In the genomic region with DNA sequence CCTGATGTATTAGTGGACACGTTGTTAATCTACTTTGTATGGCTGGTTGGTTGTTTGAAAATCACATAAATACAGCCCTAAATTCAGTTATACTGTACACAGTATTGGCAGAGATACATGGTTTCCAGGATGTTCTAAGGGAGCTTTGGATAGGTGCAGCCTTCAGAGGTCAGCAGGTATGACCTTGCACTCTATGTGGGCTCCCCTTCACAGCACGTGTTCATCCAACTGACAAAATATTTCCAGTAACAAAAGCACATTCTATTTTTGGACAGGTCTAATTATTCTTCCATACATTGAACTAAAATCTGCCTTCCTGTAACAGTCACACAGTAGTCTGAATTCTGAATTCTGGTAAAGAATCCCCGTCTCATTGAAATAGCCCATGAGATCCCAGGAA, we compare ENCODE assay signal across 18 cellular contexts.
DNase-seq lines count a peak whose midpoint lies in the region; ATAC-seq, FAIRE-seq and TF ChIP-seq lines count a peak whose summit lies in the region.
"Had no signal": no experiment of that assay in that cellular context is flagged by ENCODE, and none has a peak within 500 bp of the region (broad histone marks: within the 10 kb centered on the region; RNA-seq: fewer than 3 reads in every experiment).

No MANE protein-coding gene starts in this region.

- POLR2A ChIA-PET in K562 (lab: Yijun Ruan, JAX): no interaction called here

- H3K4me1 ChIP-seq in GM23248 (ENCODE audit: insufficient read depth) (peaks cover 39% of the 10 kb centered on the region), K562 (replicated peaks in 1 of 2; ENCODE audit: control insufficient read depth in 2 of 2, insufficient read depth in 2 of 2, low read length in 2 of 2) (peaks cover 0 to 19% of the 10 kb centered on the region in 2 experiments; a peak in 3 of 5 replicates), keratinocyte (ENCODE audit: control insufficient read depth, extremely low read depth, insufficient read depth, low read length) (peaks cover 23% of the 10 kb centered on the region), rectal smooth muscle tissue (ENCODE audit: control insufficient read depth, insufficient read depth, low read length) (peaks cover 6% of the 10 kb centered on the region)
- H3K4me1 ChIP-seq: parathyroid adenoma had no signal

- H3K36me3 ChIP-seq in GM23248 (ENCODE audit: low read depth): no peaks in the 10 kb centered on the region
- H3K36me3 ChIP-seq in K562 (ENCODE audit: control insufficient read depth, insufficient read depth, low read length): no peaks in the 10 kb centered on the region
- H3K36me3 ChIP-seq in keratinocyte (ENCODE audit: control insufficient read depth in 2 of 2, extremely low read depth in 1 of 2, insufficient read depth in 2 of 2, low read length in 2 of 2): no peaks in the 10 kb centered on the region
- H3K36me3 ChIP-seq in rectal smooth muscle tissue (ENCODE audit: control insufficient read depth, insufficient read depth, low read length): no peaks in the 10 kb centered on the region

- ATAC-seq in K562 (no peak), GM18519 (IDR thresholded peaks at IDR 0.05; ENCODE audit: low FRiP score, unreplicated experiment) (no peak), HG02970 (IDR thresholded peaks at IDR 0.05; ENCODE audit: low FRiP score, unreplicated experiment) (no peak)
- ATAC-seq: activated CD8-positive, alpha-beta memory T cell treated with anti-CD3 and anti-CD28 coated beads, Interleukin-2, amount 10 ng/mL, durations not matched to agents 7 days and 5 days; activated naive CD4-positive, alpha-beta T cell treated with anti-CD3 and anti-CD28 coated beads, Interleukin-2, amount 50 U/mL, for 72 hours; effector memory CD8-positive, alpha-beta T cell had no signal

- DNase-seq in GM23248 (no peak), K562 (ENCODE audit: extremely low read depth in 1 of 4, low spot score in 3 of 4) (no peak), keratinocyte (ENCODE audit: low read depth, low spot score) (no peak), hypothalamus (lab: John Stamatoyannopoulos, UW) (no peak)
- no peak for DNase-seq in stimulated activated naive CD4-positive, alpha-beta T cell (lab: John Stamatoyannopoulos, UW)
- DNase-seq: activated CD4-positive, alpha-beta T cell treated with anti-CD3 and anti-CD28 coated beads for 48 hours; activated CD8-positive, alpha-beta memory T cell treated with anti-CD3 and anti-CD28 coated beads, Interleukin-2, amount 10 ng/mL, durations not matched to agents 7 days and 5 days; DND-41; effector memory CD8-positive, alpha-beta T cell; naive B cell; small intestine; stimulated activated CD4-positive, alpha-beta T cell treated with anti-CD3 and anti-CD28 coated beads, Interleukin-2, amount 100 ng/mL, for 48 hours; trophoblast cell had no signal

- TF ChIP-seq RAD21 in K562 (CRISPR knock-in tag; conservative IDR thresholded peaks at IDR 0.05 in 1 of 2, IDR thresholded peaks at IDR 0.05 in 1 of 2): no peak

- no peak for TF ChIP-seq EP300 in K562 (IDR thresholded peaks at IDR 0.05; ENCODE audit: low read length)

- dilution Hi-C loops in keratinocyte (cut with MboI; ENCODE audit: extremely low pct_ligation_motif_present, low sequenced_read_pairs): no loop called here

- H4K20me1 ChIP-seq in GM23248 (ENCODE audit: insufficient read depth) (no peaks in the 10 kb centered on the region), K562 (replicated peaks; ENCODE audit: control insufficient read depth, insufficient read depth, low read length) (no peaks in the 10 kb centered on the region), keratinocyte (ENCODE audit: control insufficient read depth, extremely low read depth, insufficient read depth, low read length) (no peaks in the 10 kb centered on the region)

- H3K9me2 ChIP-seq in GM23248 (ENCODE audit: insufficient read depth): no peaks in the 10 kb centered on the region

- TF ChIP-seq POLR2A in K562 (conservative IDR thresholded peaks at IDR 0.05): no peak

- H3K9me3 ChIP-seq in GM23248 (ENCODE audit: low read depth) (no peaks in the 10 kb centered on the region), K562 (replicated peaks; ENCODE audit: control insufficient read depth, insufficient read depth, low read depth, low read length) (no peaks in the 10 kb centered on the region), keratinocyte (ENCODE audit: control insufficient read depth, low read depth, low read length) (no peaks in the 10 kb centered on the region)

- no peaks in the 10 kb centered on the region for H3K9me1 ChIP-seq in K562 (ENCODE audit: control insufficient read depth, insufficient read depth, low read length)
- H3K9me1 ChIP-seq in keratinocyte (ENCODE audit: control insufficient read depth, extremely low read depth, insufficient read depth, low read length): no peaks in the 10 kb centered on the region

- H3K4me2 ChIP-seq in GM23248 (ENCODE audit: unreplicated experiment) (peak overlapping the region; percentile 65), K562 (ENCODE audit: insufficient read depth, low read length) (no peak overlapping the region), keratinocyte (ENCODE audit: control insufficient read depth, extremely low read depth, insufficient read depth, low read depth, low read length) (no peak overlapping the region)

- peaks cover 6% of the 10 kb centered on the region; the same call in 1 of the 2 replicates for H3F3A ChIP-seq in GM23248 (ENCODE audit: insufficient read depth)

- H3K9ac ChIP-seq in GM23248: no peak overlapping the region
- no peak overlapping the region for H3K9ac ChIP-seq in K562 (ENCODE audit: insufficient read depth in 1 of 2, low read depth in 2 of 2, low read length in 2 of 2)
- H3K9ac ChIP-seq in keratinocyte (ENCODE audit: control insufficient read depth, extremely low read depth, insufficient read depth, low read length): no peak overlapping the region
- no peak overlapping the region for H3K9ac ChIP-seq in rectal smooth muscle tissue (ENCODE audit: low read length)
- H3K9ac ChIP-seq: parathyroid adenoma had no signal

- no peak for TF ChIP-seq CTCF in K562 (IDR thresholded peaks at IDR 0.05 in 2 of 3, conservative IDR thresholded peaks at IDR 0.05 in 1 of 3; ENCODE audit: insufficient read depth in 2 of 3, low read depth in 1 of 3, low read length in 3 of 3)
- no peak for TF ChIP-seq CTCF in keratinocyte (optimal IDR thresholded peaks at IDR 0.05 in 1 of 3, IDR thresholded peaks at IDR 0.05 in 1 of 3, conservative IDR thresholded peaks at IDR 0.05 in 1 of 3; ENCODE audit: extremely low read depth in 1 of 3, insufficient read depth in 2 of 3, low read length in 3 of 3)

- FAIRE-seq in K562 (lab: Jason Lieb, UNC): no peak
- FAIRE-seq in keratinocyte (lab: Jason Lieb, UNC): no peak
- FAIRE-seq: small intestine had no signal

- in situ Hi-C loops in GM23248 (cut with MboI): no loop called here
- in situ Hi-C loops in K562 (cut with MboI): no loop called here

- CTCF ChIA-PET in K562 (lab: Yijun Ruan, JAX; ENCODE audit: low intra/inter-chr PET ratio): no interaction called here

- 40 to 45% methylated on average over 3 of the region's 3 CpGs for WGBS in GM23248 (ENCODE audit: low coverage in 1 of 2, low lambda C conversion rate in 2 of 2, missing lambda C conversion rate in 2 of 2), 2 experiments
- WGBS in K562 (ENCODE audit: insufficient coverage, low coverage, missing lambda C conversion rate): 62% methylated on average over 3 of the region's 3 CpGs

- intact Hi-C loops in K562 (cut with micrococcal nuclease): no loop called here

- H3K79me2 ChIP-seq in GM23248 (ENCODE audit: insufficient read depth) (no peaks in the 10 kb centered on the region), K562 (ENCODE audit: control insufficient read depth, insufficient read depth, low read length) (no peaks in the 10 kb centered on the region), keratinocyte (ENCODE audit: control insufficient read depth, insufficient read depth, low read length) (no peaks in the 10 kb centered on the region)
- H3K79me2 ChIP-seq: parathyroid adenoma had no signal

- no peaks in the 10 kb centered on the region for H3K27me3 ChIP-seq in GM23248 (replicated peaks; ENCODE audit: insufficient read depth)
- no peaks in the 10 kb centered on the region for H3K27me3 ChIP-seq in K562 (ENCODE audit: control insufficient read depth in 2 of 2, insufficient read depth in 2 of 2, low read length in 2 of 2)
- no peaks in the 10 kb centered on the region for H3K27me3 ChIP-seq in keratinocyte (ENCODE audit: control insufficient read depth, extremely low read depth, insufficient read depth, low read length)
- no peaks in the 10 kb centered on the region for H3K27me3 ChIP-seq in rectal smooth muscle tissue (ENCODE audit: control insufficient read depth, insufficient read depth, low read length)

- no peak overlapping the region for H3K27ac ChIP-seq in GM23248
- no peak overlapping the region for H3K27ac ChIP-seq in K562 (ENCODE audit: extremely low read depth, low read depth, low read length)
- H3K27ac ChIP-seq in keratinocyte (ENCODE audit: control insufficient read depth, insufficient read depth, low read length): no peak overlapping the region
- H3K27ac ChIP-seq in rectal smooth muscle tissue (ENCODE audit: low read depth, low read length): peak overlapping the region; percentile 34
- H3K27ac ChIP-seq: parathyroid adenoma had no signal

- no TSS peak for BruUV-seq in K562 (replicated peaks; lab: Mats Ljungman, UMichigan)

- H3K4me3 ChIP-seq in GM23248: no peak overlapping the region; the same call in 1 of the 2 replicates
- no peak overlapping the region for H3K4me3 ChIP-seq in K562
- no peak overlapping the region for H3K4me3 ChIP-seq in keratinocyte (ENCODE audit: control insufficient read depth in 2 of 3, extremely low read depth in 1 of 3, insufficient read depth in 2 of 3, low read depth in 1 of 3, low read length in 3 of 3)
- H3K4me3 ChIP-seq in rectal smooth muscle tissue (ENCODE audit: low read length): no peak overlapping the region

- H2AFZ ChIP-seq in GM23248: no peak overlapping the region; the same call in 1 of the 2 replicates
- H2AFZ ChIP-seq in K562 (ENCODE audit: low read depth, low read length): peak overlapping the region; percentile 46
- peak overlapping the region; percentile 48 for H2AFZ ChIP-seq in keratinocyte (ENCODE audit: control insufficient read depth, low read length)
- H2AFZ ChIP-seq: parathyroid adenoma had no signal

TF ChIP-seq in K562, 482 proteins besides CTCF, POLR2A, EP300 and RAD21 (continues in another document):
- TF ChIP-seq SIN3A (IDR thresholded peaks at IDR 0.05; ENCODE audit: borderline replicate concordance in 2 of 2, control insufficient read depth in 1 of 2, low read depth in 2 of 2, low read length in 2 of 2) (no peak), ZNF133 (CRISPR knock-in tag; IDR thresholded peaks at IDR 0.05) (no peak), ARID1B (IDR thresholded peaks at IDR 0.05) (no peak), CHD4 (IDR thresholded peaks at IDR 0.05; ENCODE audit: insufficient read depth, insufficient replicate concordance, low read depth, low read length, poor library complexity, severe bottlenecking) (no peak), FIP1L1 (IDR thresholded peaks at IDR 0.05; ENCODE audit: low read depth, low read length, poor library complexity, severe bottlenecking) (no peak)
